8 cellular contexts compared by ENCODE assay signal in the genomic region with DNA sequence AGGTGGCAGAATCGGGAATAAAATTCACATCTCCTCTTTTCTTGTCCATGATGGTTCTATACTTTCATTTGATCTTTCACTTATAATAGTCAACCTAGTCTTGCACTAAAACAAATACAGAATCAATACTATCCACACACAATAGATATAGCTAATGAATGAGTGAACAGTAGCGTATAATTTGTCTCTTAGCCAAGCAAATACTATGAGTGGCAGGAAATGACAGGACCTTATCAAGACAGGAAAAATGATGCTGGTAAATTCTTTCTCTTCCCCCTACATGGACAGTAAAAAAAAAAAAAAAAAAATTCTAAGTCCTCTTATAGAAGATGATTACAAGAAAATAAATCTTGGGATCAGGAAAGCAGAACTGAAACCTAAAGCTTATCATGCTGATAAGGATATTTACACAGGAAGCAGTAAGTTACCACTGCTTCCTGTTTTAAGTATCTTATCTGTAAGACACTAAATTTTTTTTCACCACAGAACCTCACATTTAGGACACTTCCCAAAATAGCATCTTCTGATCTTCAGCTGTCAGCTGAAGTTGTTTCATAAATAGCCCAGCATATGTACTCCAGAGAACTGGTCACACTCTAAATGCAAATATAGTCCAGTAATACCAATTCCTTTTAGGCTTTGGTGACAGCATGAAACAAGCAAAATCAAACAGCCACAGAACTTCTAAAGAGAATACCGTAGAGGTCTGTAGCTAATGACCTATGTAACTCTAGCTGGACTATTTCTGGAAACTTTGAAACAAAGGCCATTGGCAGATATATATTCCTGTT. TPM values are rescaled to one million over a fixed set of nuclear protein-coding genes. Genes with fewer than 3 reads are reported as not detected.
DNase-seq lines count a peak whose midpoint lies in the region; ATAC-seq and TF ChIP-seq lines count a peak whose summit lies in the region.

No MANE protein-coding gene starts in this region.

- H3K9me3 ChIP-seq in SK-N-SH: 0 out of 2 replicates have a peak, but pooled peaks cover 3% of the 10 kb centered on the region

- no peak for TF ChIP-seq CTCF in SK-N-SH (IDR thresholded peaks at IDR 0.05)

- peaks cover 69% of the 10 kb centered on the region for H3K79me2 ChIP-seq in SK-N-SH (ENCODE audit: insufficient read depth)

- peak; percentile 37 for ATAC-seq in Right ventricle myocardium inferior
- ATAC-seq in HG03103 (IDR thresholded peaks at IDR 0.05; ENCODE audit: low read depth, unreplicated experiment): peak; percentile 97
- peak; percentile 31 to 39 for ATAC-seq in left cardiac atrium

- no peaks in the 10 kb centered on the region for H3F3A ChIP-seq in SK-N-SH (replicated peaks; ENCODE audit: insufficient read depth)

- H3K36me3 ChIP-seq in SK-N-SH (replicated peaks in 1 of 2; ENCODE audit: control insufficient read depth in 1 of 2, insufficient read depth in 2 of 2, low read length in 1 of 2): peaks cover 10 to 27% of the 10 kb centered on the region in 2 experiments

- no peak overlapping the region for H2AFZ ChIP-seq in SK-N-SH (ENCODE audit: low read depth)

- H3K27ac ChIP-seq in SK-N-SH (ENCODE audit: low read depth in 2 of 2, low read length in 1 of 2): peak overlapping the region in 1 of 2 experiments; percentile 25; a peak in 2 of 4 replicates

- H3K9ac ChIP-seq in SK-N-SH: no peak overlapping the region

- no peaks in the 10 kb centered on the region for H3K27me3 ChIP-seq in SK-N-SH (ENCODE audit: insufficient read depth)

- DNase-seq in Right ventricle myocardium inferior (ENCODE audit: missing footprints) (no peak), cardiac septum (ENCODE audit: low spot score) (no peak), SK-N-SH (no peak), left cardiac atrium (no peak), HK-2 (ENCODE audit: unreplicated experiment) (no peak), SW480 (ENCODE audit: low spot score) (no peak), H4 (ENCODE audit: low spot score) (no peak)

- CTCF ChIA-PET in SK-N-SH (lab: Yijun Ruan, JAX): interaction anchor here (1.1 to 1.3 kb wide), 2 partner anchors 11 to 20 kb away, joined by 3 to 5 read pairs; no protein-coding TSS in a partner anchor

- no peak overlapping the region for H3K4me3 ChIP-seq in SK-N-SH (ENCODE audit: low read depth in 2 of 2, low read length in 1 of 2)

- no peaks in the 10 kb centered on the region for H4K20me1 ChIP-seq in SK-N-SH (ENCODE audit: insufficient read depth)

- WGBS in SK-N-SH (ENCODE audit: low lambda C conversion rate): 76% methylated on average over 3 of the region's 3 CpGs

- no peak for TF ChIP-seq EP300 in SK-N-SH (IDR thresholded peaks at IDR 0.05; ENCODE audit: borderline replicate concordance in 1 of 2, low read depth in 1 of 2, low read length in 1 of 2)

- TF ChIP-seq RAD21 in SK-N-SH (IDR thresholded peaks at IDR 0.05; ENCODE audit: low read length): no peak

- H3K9me2 ChIP-seq in SK-N-SH: no peaks in the 10 kb centered on the region

- POLR2A ChIA-PET in SK-N-SH (lab: Yijun Ruan, JAX): interaction anchor here (0.7 kb wide), 1 partner anchor 81 kb away, joined by 6 read pairs; no protein-coding TSS in a partner anchor

- H3K4me2 ChIP-seq in SK-N-SH: no peak overlapping the region

- H3K4me1 ChIP-seq in SK-N-SH (ENCODE audit: control insufficient read depth in 1 of 2, insufficient read depth in 2 of 2, low read depth in 1 of 2, low read length in 1 of 2): peaks cover 0 to 19% of the 10 kb centered on the region in 2 experiments; a peak in 2 of 4 replicates

- intact Hi-C loops in Right ventricle myocardium inferior (cut with DNase I) (loop anchor here (5.0 kb wide), 2 partner anchors 35 to 105 kb away; no protein-coding TSS in a partner anchor), cardiac septum (cut with DNase I) (loop anchor here (2.0 kb wide), 1 partner anchor 18 kb away; no protein-coding TSS in a partner anchor), left cardiac atrium (cut with DNase I) (no loop called here)

TF ChIP-seq in SK-N-SH, 30 proteins besides CTCF, POLR2A, EP300 and RAD21:
- no peak for TF ChIP-seq TAF1 (IDR thresholded peaks at IDR 0.05; ENCODE audit: borderline replicate concordance, low read depth, low read length)
- no peak for TF ChIP-seq GATA2 (CRISPR knock-in tag; IDR thresholded peaks at IDR 0.05)
- TF ChIP-seq MEF2A (IDR thresholded peaks at IDR 0.05; ENCODE audit: borderline replicate concordance, low read depth): 0 out of 2 replicates have a peak, but pooled peaks have one; percentile 50

RNA-seq across cellular contexts. Expression of a gene that starts 27.0 kb away (rescaled TPM):
- 15.9 TPM for total RNA-seq in Right ventricle myocardium inferior
- total RNA-seq in cardiac septum: 14.0 TPM
- 15.8 and 16.5 TPM in 2 replicates for polyA plus RNA-seq in SK-N-SH (2012; rRNA removed)
- polyA plus RNA-seq in SK-N-SH (2012; cell fraction: cytosol; rRNA removed): 10.2 and 14.6 TPM in 2 replicates
- polyA plus RNA-seq in SK-N-SH (2012; cell fraction: nucleus; rRNA removed): 11.7 and 14.7 TPM in 2 replicates
- total RNA-seq in left cardiac atrium: 10 to 100 TPM; 13.7 to 15.1 TPM
- 3.4 and 6.0 TPM in 2 replicates for total RNA-seq in H4 (2014; rRNA removed; shearing (Covaris generic))

Comparison
In these comparisons a context has a peak if more than half of its experiments do, and no peak if none do; other contexts are left out.
1. intact Hi-C loops: an anchor here in Right ventricle myocardium inferior (5.0 kb wide) and cardiac septum (2.0 kb wide); none called in left cardiac atrium.
2. ATAC-seq: peak in every context shown above with its lines; median percentile 97 in HG03103; 37 in Right ventricle myocardium inferior; 35 in left cardiac atrium.